16 cellular contexts compared by ENCODE assay signal in genomic region chrX:10906861-10907260, GRCh38.
DNase-seq lines count a peak whose midpoint lies in the region; ATAC-seq, FAIRE-seq and TF ChIP-seq lines count a peak whose summit lies in the region.
"Had no signal": no experiment of that assay in that cellular context is flagged by ENCODE, and none has a peak within 500 bp of the region (broad histone marks: within the 10 kb centered on the region; RNA-seq: fewer than 3 reads in every experiment).

No MANE protein-coding gene starts in this region.

- WGBS in A549 (ENCODE audit: missing lambda C conversion rate) = 41% methylated on average over 2 of the region's 2 CpGs
- 64 to 95% methylated on average over 2 of the region's 2 CpGs for WGBS in GM23248 (ENCODE audit: low coverage in 1 of 2, low lambda C conversion rate in 2 of 2, missing lambda C conversion rate in 2 of 2), 2 experiments

- H3K4me1 ChIP-seq in A549 (peaks cover 7% of the 10 kb centered on the region), GM23248 (ENCODE audit: insufficient read depth) (peaks cover 28% of the 10 kb centered on the region)
- H3K4me1 ChIP-seq: BLaER1 treated with 17β-estradiol and CSF1 and Interleukin-3, amounts not matched to agents 10 nM and 100 nM had no signal

- H3K36me3 ChIP-seq in GM23248 (ENCODE audit: low read depth) = no peaks in the 10 kb centered on the region
- H3K36me3 ChIP-seq: BLaER1 treated with 17β-estradiol and CSF1 and Interleukin-3, amounts not matched to agents 10 nM and 100 nM had no signal

- H3K27ac ChIP-seq in A549 (no peak overlapping the region), GM23248 (no peak overlapping the region), dorsolateral prefrontal cortex (no peak overlapping the region)
- H3K27ac ChIP-seq: 22Rv1; BLaER1 treated with 17β-estradiol and CSF1 and Interleukin-3, amounts not matched to agents 10 nM and 100 nM had no signal

- TF ChIP-seq EP300 in A549 (IDR thresholded peaks at IDR 0.05) = no peak

- no peak for DNase-seq in A549 (ENCODE audit: low read depth in 1 of 2, low spot score in 1 of 2)
- DNase-seq in GM23248 = peak; percentile 20
- peak; percentile 52 for DNase-seq in M059J (ENCODE audit: low read depth)
- peak; percentile 41 for DNase-seq in fibroblast of peridontal ligament (ENCODE audit: extremely low read depth)
- no peak for DNase-seq in amniotic stem cell (lab: John Stamatoyannopoulos, UW)
- DNase-seq in posterior vena cava (ENCODE audit: low spot score) = no peak
- DNase-seq in dorsolateral prefrontal cortex = no peak
- DNase-seq: CD4-positive, CD25-positive, alpha-beta regulatory T cell; GDM1; H7 had no signal

- POLR2A ChIA-PET in A549 (lab: Yijun Ruan, JAX) = no interaction called here

- H3F3A ChIP-seq in GM23248 (ENCODE audit: insufficient read depth) = peaks cover 8% of the 10 kb centered on the region; the same call in 1 of the 2 replicates

- FAIRE-seq in A549 (lab: Jason Lieb, UNC) = peak; percentile 65
- FAIRE-seq: GM12892, GM19239, HepG2, HTR-8/SVneo had no signal

- H3K4me2 ChIP-seq in A549 (no peak overlapping the region), GM23248 (ENCODE audit: unreplicated experiment) (no peak overlapping the region)
- H3K4me2 ChIP-seq: BLaER1 treated with 17β-estradiol and CSF1 and Interleukin-3, amounts not matched to agents 10 nM and 100 nM had no signal

- no peak for TF ChIP-seq POLR2A in A549 (IDR thresholded peaks at IDR 0.05; ENCODE audit: low read length)

- ATAC-seq in A549 = no peak
- ATAC-seq: HepG2 had no signal

- no peak for TF ChIP-seq RAD21 in A549 (conservative IDR thresholded peaks at IDR 0.05 in 1 of 2, IDR thresholded peaks at IDR 0.05 in 1 of 2)

- TF ChIP-seq CTCF in A549 (IDR thresholded peaks at IDR 0.05) (no peak), dorsolateral prefrontal cortex (IDR thresholded peaks at IDR 0.05 in 54 of 56, conservative IDR thresholded peaks at IDR 0.05 in 2 of 56; ENCODE audit: low read depth in 1 of 56, partially characterized antibody in 56 of 56) (no peak)

- H4K20me1 ChIP-seq in GM23248 (ENCODE audit: insufficient read depth) = no peaks in the 10 kb centered on the region
- H4K20me1 ChIP-seq: BLaER1 treated with 17β-estradiol and CSF1 and Interleukin-3, amounts not matched to agents 10 nM and 100 nM had no signal

- H3K4me3 ChIP-seq in A549 (no peak overlapping the region), GM23248 (no peak overlapping the region), dorsolateral prefrontal cortex (no peak overlapping the region)
- H3K4me3 ChIP-seq: BLaER1 treated with 17β-estradiol and CSF1 and Interleukin-3, amounts not matched to agents 10 nM and 100 nM had no signal

- no peaks in the 10 kb centered on the region for H3K79me2 ChIP-seq in GM23248 (ENCODE audit: insufficient read depth)

- in situ Hi-C loops in GM23248 (cut with MboI) = no loop called here

- H2AFZ ChIP-seq in GM23248 = no peak overlapping the region

- H3K9me3 ChIP-seq in A549 (no peaks in the 10 kb centered on the region; the same call in 2 of the 3 replicates), GM23248 (ENCODE audit: low read depth) (no peaks in the 10 kb centered on the region)

- intact Hi-C loops in posterior vena cava (cut with DNase I) (no loop called here), dorsolateral prefrontal cortex (cut with DNase I) (no loop called here)

- H3K9ac ChIP-seq in GM23248 = no peak overlapping the region
- H3K9ac ChIP-seq: BLaER1 treated with 17β-estradiol and CSF1 and Interleukin-3, amounts not matched to agents 10 nM and 100 nM had no signal

- no peaks in the 10 kb centered on the region for H3K9me2 ChIP-seq in GM23248 (ENCODE audit: insufficient read depth)

- H3K27me3 ChIP-seq in GM23248 (replicated peaks; ENCODE audit: insufficient read depth) (no peaks in the 10 kb centered on the region), dorsolateral prefrontal cortex (peaks cover 0 to 34% (median 3%) of the 10 kb centered on the region in 45 donors)

- CTCF ChIA-PET in A549 (lab: Yijun Ruan, JAX) = no interaction called here

TF ChIP-seq in A549, 52 proteins besides CTCF, POLR2A, EP300 and RAD21:
- TF ChIP-seq MAFK (IDR thresholded peaks at IDR 0.05; ENCODE audit: partially characterized antibody) = no peak

Comparison
In these comparisons a context has a peak if more than half of its experiments do, and no peak if none do; other contexts are left out.
1. DNase-seq: peak in GM23248 (single experiment), M059J (single experiment) and fibroblast of peridontal ligament (single experiment); none in A549 (0 of 2), amniotic stem cell (single experiment), posterior vena cava (single experiment) and dorsolateral prefrontal cortex (0 of 10).